27 cellular contexts compared by ENCODE assay signal in the genomic region with DNA sequence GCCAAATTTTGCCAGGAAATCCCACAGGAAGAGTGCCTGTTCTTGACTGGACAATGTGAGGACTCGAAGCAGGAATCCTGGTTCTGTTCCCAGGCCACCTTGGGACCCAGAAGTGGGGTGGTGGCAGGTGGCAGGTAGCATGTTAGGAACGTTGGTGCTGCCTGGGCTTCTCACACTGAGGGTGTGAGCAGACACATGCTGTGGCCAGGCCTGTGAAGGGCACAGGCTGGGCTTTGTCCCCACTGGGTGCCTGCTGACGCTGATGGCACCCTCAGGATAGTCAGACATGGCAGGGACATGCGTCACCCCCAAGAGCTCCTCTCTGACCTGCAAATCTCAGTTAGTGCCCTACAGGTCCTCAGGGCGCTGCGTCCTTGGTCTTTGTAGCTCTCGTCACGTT.
"Had no signal": no experiment of that assay in that cellular context is flagged by ENCODE, and none has a peak within 500 bp of the region (broad histone marks: within the 10 kb centered on the region; RNA-seq: fewer than 3 reads in every experiment).

No MANE protein-coding gene starts in this region.

- H3K36me3 Mint-ChIP-seq: activated naive CD4-positive, alpha-beta T cell treated with anti-CD3 and anti-CD28 coated beads, Interleukin-2, amount 10 ng/mL, durations not matched to agents 7 days and 5 days; activated naive CD8-positive, alpha-beta T cell; brain had no signal

- ATAC-seq: activated CD4-positive, alpha-beta T cell treated with anti-CD3 and anti-CD28 coated beads for 36 hours; activated CD4-positive, CD25-positive, alpha-beta regulatory T cell treated with anti-CD3 and anti-CD28 coated beads, Interleukin-2, amount 50 U/mL, for 24 hours; activated CD8-positive, alpha-beta T cell treated with anti-CD3 and anti-CD28 coated beads, Interleukin-2, amount 10 ng/mL, durations not matched to agents 7 days and 5 days; activated naive CD8-positive, alpha-beta T cell treated with anti-CD3 and anti-CD28 coated beads, Interleukin-2, amount 50 U/mL, for 24 hours had no signal

- H3K4me1 Mint-ChIP-seq: activated CD4-positive, alpha-beta T cell treated with anti-CD3 and anti-CD28 coated beads, Interleukin-2, amount 10 ng/mL, durations not matched to agents 7 days and 5 days; activated naive CD4-positive, alpha-beta T cell treated with anti-CD3 and anti-CD28 coated beads, Interleukin-2, amount 10 ng/mL, durations not matched to agents 7 days and 5 days had no signal

- H3K4me2 ChIP-seq: PC-9 had no signal

- H3K27me3 Mint-ChIP-seq: activated naive CD8-positive, alpha-beta T cell had no signal

- H3K4me3 Mint-ChIP-seq: activated CD4-positive, alpha-beta T cell treated with anti-CD3 and anti-CD28 coated beads for 36 hours; activated CD4-positive, alpha-beta T cell treated with anti-CD3 and anti-CD28 coated beads, Interleukin-2, amount 10 ng/mL, durations not matched to agents 7 days and 5 days; activated CD8-positive, alpha-beta T cell treated with anti-CD3 and anti-CD28 coated beads, Interleukin-2, amount 10 ng/mL, durations not matched to agents 7 days and 5 days; activated naive CD4-positive, alpha-beta T cell treated with anti-CD3 and anti-CD28 coated beads, Interleukin-2, amount 10 ng/mL, durations not matched to agents 7 days and 5 days; activated naive CD8-positive, alpha-beta T cell; activated naive CD8-positive, alpha-beta T cell treated with anti-CD3 and anti-CD28 coated beads, Interleukin-2, amount 50 U/mL, for 24 hours; activated T-cell treated with anti-CD3 and anti-CD28 coated beads, Interleukin-2, amount 50 U/mL, for 24 hours; brain had no signal

- DNase-seq: activated CD4-positive, alpha-beta T cell treated with anti-CD3 and anti-CD28 coated beads for 36 hours; activated CD4-positive, alpha-beta T cell treated with anti-CD3 and anti-CD28 coated beads, Interleukin-2, amount 10 ng/mL, durations not matched to agents 7 days and 5 days; activated CD4-positive, alpha-beta T cell treated with anti-CD3 and anti-CD28 coated beads, Interleukin-2, amount 50 U/mL, for 48 hours; activated CD8-positive, alpha-beta T cell treated with anti-CD3 and anti-CD28 coated beads, Interleukin-2, amount 10 ng/mL, durations not matched to agents 7 days and 5 days; activated naive CD4-positive, alpha-beta T cell treated with anti-CD3 and anti-CD28 coated beads, Interleukin-2, amount 10 ng/mL, durations not matched to agents 7 days and 5 days; activated naive CD8-positive, alpha-beta T cell treated with anti-CD3 and anti-CD28 coated beads, Interleukin-2, amount 50 U/mL, for 24 hours; activated T-cell treated with anti-CD3 and anti-CD28 coated beads, Interleukin-2, amount 50 U/mL, for 24 hours; anterior cingulate cortex; central memory CD4-positive, alpha-beta T cell; NCI-H1092 treated with DMSO at 0.1 percent for 48 hours; NCI-H1417; NCI-H146; NCI-H187; NCI-H2029 treated with DMSO at 0.1 percent for 48 hours; NCI-H2107; NCI-H2171; NCI-H510A; NCI-H526; NCI-H748 treated with DMSO at 0.1 percent for 48 hours; NK-92 treated with Interleukin-12 subunit alpha and Interleukin-12 subunit beta, amount 100 ng/mL, for 24 hours; PC-9; Right ventricle myocardium superior; T1000 had no signal

- H2AFZ ChIP-seq: PC-9 had no signal

- H3K27ac ChIP-seq: PC-9 had no signal

- H3K4me3 ChIP-seq: PC-9 had no signal

- H3K9me3 Mint-ChIP-seq: activated CD4-positive, alpha-beta T cell treated with anti-CD3 and anti-CD28 coated beads, Interleukin-2, amount 10 ng/mL, durations not matched to agents 7 days and 5 days; activated naive CD4-positive, alpha-beta T cell treated with anti-CD3 and anti-CD28 coated beads, Interleukin-2, amount 10 ng/mL, durations not matched to agents 7 days and 5 days; activated naive CD8-positive, alpha-beta T cell treated with anti-CD3 and anti-CD28 coated beads, Interleukin-2, amount 50 U/mL, for 24 hours; activated T-cell treated with anti-CD3 and anti-CD28 coated beads, Interleukin-2, amount 50 U/mL, for 24 hours; activated T-helper 2 cell treated with anti-CD3 and anti-CD28 coated beads, Interferon-gamma antibody, Interleukin-2, Interleukin-4, amounts not matched to agents 10 μg/mL and 5 μg/mL and 100 μg/mL, durations not matched to agents 14 hours and 24 hours and 36 hours; brain had no signal

- H3K27ac Mint-ChIP-seq: activated CD4-positive, alpha-beta T cell treated with anti-CD3 and anti-CD28 coated beads for 36 hours; activated CD4-positive, alpha-beta T cell treated with anti-CD3 and anti-CD28 coated beads, Interleukin-2, amount 10 ng/mL, durations not matched to agents 7 days and 5 days; activated CD8-positive, alpha-beta T cell treated with anti-CD3 and anti-CD28 coated beads, Interleukin-2, amount 10 ng/mL, durations not matched to agents 7 days and 5 days; activated naive CD4-positive, alpha-beta T cell treated with anti-CD3 and anti-CD28 coated beads, Interleukin-2, amount 10 ng/mL, durations not matched to agents 7 days and 5 days; activated naive CD8-positive, alpha-beta T cell; activated naive CD8-positive, alpha-beta T cell treated with anti-CD3 and anti-CD28 coated beads, Interleukin-2, amount 50 U/mL, for 24 hours; activated T-cell treated with anti-CD3 and anti-CD28 coated beads, Interleukin-2, amount 50 U/mL, for 24 hours; activated T-helper 2 cell treated with anti-CD3 and anti-CD28 coated beads, Interferon-gamma antibody, Interleukin-2, Interleukin-4, amounts not matched to agents 10 μg/mL and 5 μg/mL and 100 μg/mL, durations not matched to agents 14 hours and 24 hours and 36 hours; brain had no signal
